In the genomic region with DNA sequence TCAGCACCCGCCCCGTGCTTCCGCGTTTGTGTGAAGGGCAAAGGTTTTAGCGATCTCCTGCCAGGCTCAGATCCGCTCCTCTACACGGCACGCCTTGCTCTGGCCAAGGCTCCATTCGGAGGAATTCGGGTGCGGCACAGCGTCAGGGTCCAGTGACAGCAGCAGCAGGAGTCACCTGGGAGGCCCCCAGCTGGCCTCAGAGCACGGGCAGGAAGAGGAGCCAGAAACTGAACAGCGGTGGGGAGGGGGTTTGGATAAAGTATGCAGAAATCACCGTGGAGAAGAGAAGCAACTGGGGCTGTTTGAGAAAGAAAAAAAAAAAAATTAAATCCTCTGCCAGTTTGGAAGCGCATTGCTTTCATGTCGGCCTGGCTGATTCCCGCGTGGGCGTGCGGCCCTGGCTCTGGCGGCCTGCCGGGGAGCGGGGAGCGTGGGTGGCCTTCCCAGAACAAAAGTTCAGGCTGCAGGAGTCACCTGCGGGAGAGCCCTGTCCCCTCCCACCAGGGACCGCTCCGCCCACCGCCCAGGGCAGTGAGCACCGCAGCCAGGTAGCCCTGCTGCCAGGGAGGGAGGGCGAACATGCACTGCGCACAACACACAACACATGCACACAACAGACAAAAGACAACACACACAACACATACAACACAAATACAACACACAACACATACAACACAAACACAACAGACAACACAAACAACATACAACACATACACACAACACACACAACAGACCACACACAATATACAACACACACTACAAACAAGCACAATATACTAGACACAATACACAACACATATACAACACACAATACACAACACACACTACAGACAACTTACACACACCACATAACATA, we compare ENCODE assay signal across 1 cellular context.
TF ChIP-seq lines count a peak whose summit lies in the region.

No MANE protein-coding gene starts in this region.

TF ChIP-seq in SK-N-SH treated with all-trans-retinoic acid at 6 μM for 48 hours, 23 proteins besides CTCF, POLR2A, EP300 and RAD21 (continued from another document):
- TF ChIP-seq, protein P1, sequence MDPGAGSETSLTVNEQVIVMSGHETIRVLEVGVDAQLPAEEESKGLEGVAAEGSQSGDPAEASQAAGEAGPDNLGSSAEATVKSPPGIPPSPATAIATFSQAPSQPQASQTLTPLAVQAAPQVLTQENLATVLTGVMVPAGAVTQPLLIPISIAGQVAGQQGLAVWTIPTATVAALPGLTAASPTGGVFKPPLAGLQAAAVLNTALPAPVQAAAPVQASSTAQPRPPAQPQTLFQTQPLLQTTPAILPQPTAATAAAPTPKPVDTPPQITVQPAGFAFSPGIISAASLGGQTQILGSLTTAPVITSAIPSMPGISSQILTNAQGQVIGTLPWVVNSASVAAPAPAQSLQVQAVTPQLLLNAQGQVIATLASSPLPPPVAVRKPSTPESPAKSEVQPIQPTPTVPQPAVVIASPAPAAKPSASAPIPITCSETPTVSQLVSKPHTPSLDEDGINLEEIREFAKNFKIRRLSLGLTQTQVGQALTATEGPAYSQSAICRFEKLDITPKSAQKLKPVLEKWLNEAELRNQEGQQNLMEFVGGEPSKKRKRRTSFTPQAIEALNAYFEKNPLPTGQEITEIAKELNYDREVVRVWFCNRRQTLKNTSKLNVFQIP (CRISPR knock-in tag; IDR thresholded peaks at IDR 0.05; ENCODE audit: borderline replicate concordance, low read depth) = no peak
- no peak for TF ChIP-seq ISL1 (CRISPR knock-in tag; IDR thresholded peaks at IDR 0.05)
